Comparison of ENCODE assay signal across 15 cellular contexts in genomic region chr2:215883799-215884198, GRCh38.
DNase-seq lines count a peak whose midpoint lies in the region; ATAC-seq and TF ChIP-seq lines count a peak whose summit lies in the region.
"Had no signal": no experiment of that assay in that cellular context is flagged by ENCODE, and none has a peak within 500 bp of the region (broad histone marks: within the 10 kb centered on the region; RNA-seq: fewer than 3 reads in every experiment).

No MANE protein-coding gene starts in this region.

- TF ChIP-seq POLR2A in gastroesophageal sphincter (IDR thresholded peaks at IDR 0.05) (no peak), body of pancreas (IDR thresholded peaks at IDR 0.05) (no peak)

- H3K27ac ChIP-seq in gastroesophageal sphincter = peak overlapping the region in 1 of 4 donors; percentile 45
- H3K27ac ChIP-seq in body of pancreas = no peak overlapping the region

- no peaks in the 10 kb centered on the region for H3K36me3 ChIP-seq in GM06990 (ENCODE audit: control insufficient read depth, insufficient read depth, low read length)
- no peaks in the 10 kb centered on the region for H3K36me3 ChIP-seq in gastroesophageal sphincter
- no peaks in the 10 kb centered on the region for H3K36me3 ChIP-seq in body of pancreas (replicated peaks in 1 of 2; ENCODE audit: insufficient read depth in 1 of 2, low read depth in 2 of 2)

- intact Hi-C loops in body of pancreas (cut with DNase I) = no loop called here

- H3K9me3 ChIP-seq in gastroesophageal sphincter (no peaks in the 10 kb centered on the region), body of pancreas (no peaks in the 10 kb centered on the region)

- peaks cover 4 to 27% (median 7%) of the 10 kb centered on the region in 3 donors for H3K4me1 ChIP-seq in gastroesophageal sphincter
- H3K4me1 ChIP-seq in body of pancreas = no peaks in the 10 kb centered on the region

- no peak overlapping the region for H3K4me3 ChIP-seq in GM06990 (replicated peaks; ENCODE audit: low read depth, low read length)
- H3K4me3 ChIP-seq in gastroesophageal sphincter = no peak overlapping the region
- H3K4me3 ChIP-seq in body of pancreas = no peak overlapping the region

- peak; percentile 18 for DNase-seq in GM06990 (ENCODE audit: extremely low read depth, insufficient read length)
- no peak for DNase-seq in CD1c-positive myeloid dendritic cell (ENCODE audit: extremely low spot score)
- DNase-seq in stimulated activated CD4-positive, alpha-beta T cell treated with anti-CD3 and anti-CD28 coated beads, Interleukin-12 subunit alpha, Interleukin-12 subunit beta, amount 100 ng/mL, for 4 hours = no peak
- no peak for DNase-seq in body of pancreas
- DNase-seq: activated CD4-positive, alpha-beta T cell treated with anti-CD3 and anti-CD28 coated beads, Interleukin-2, amount 50 U/mL, for 1 hour; activated naive CD4-positive, alpha-beta T cell treated with Interleukin-2 at 50 U/mL for 16 hours; DMS153; kidney; naive B cell; NCI-H1105 treated with DMSO at 0.1 percent for 48 hours; stimulated activated CD8-positive, alpha-beta memory T cell treated with anti-CD3 and anti-CD28 coated beads, Interleukin-4, amount 100 ng/mL, for 48 hours had no signal

- ATAC-seq in GM19452 (IDR thresholded peaks at IDR 0.05; ENCODE audit: unreplicated experiment) (peak; percentile 74), HG02852 (IDR thresholded peaks at IDR 0.05; ENCODE audit: unreplicated experiment) (peak; percentile 73), HG03558 (IDR thresholded peaks at IDR 0.05; ENCODE audit: extremely low read depth, unreplicated experiment) (peak; percentile 37), gastroesophageal sphincter (no peak), body of pancreas (no peak)

- no peak for TF ChIP-seq EP300 in gastroesophageal sphincter (IDR thresholded peaks at IDR 0.05)

- no peak for TF ChIP-seq CTCF in GM06990 (IDR thresholded peaks at IDR 0.05; ENCODE audit: insufficient read depth, low read length, poor library complexity, severe bottlenecking)
- no peak for TF ChIP-seq CTCF in gastroesophageal sphincter (IDR thresholded peaks at IDR 0.05)
- no peak for TF ChIP-seq CTCF in body of pancreas (IDR thresholded peaks at IDR 0.05)

- H3K27me3 ChIP-seq in GM06990 (replicated peaks; ENCODE audit: control insufficient read depth, insufficient read depth, low read length) (no peaks in the 10 kb centered on the region), gastroesophageal sphincter (no peaks in the 10 kb centered on the region), body of pancreas (no peaks in the 10 kb centered on the region)

Comparison
In these comparisons a context has a peak if more than half of its experiments do, and no peak if none do; other contexts are left out.
1. ATAC-seq: peak in GM19452 (single experiment), HG02852 (single experiment) and HG03558 (single experiment); none in gastroesophageal sphincter (single experiment) and body of pancreas (single experiment).